In the genomic region with DNA sequence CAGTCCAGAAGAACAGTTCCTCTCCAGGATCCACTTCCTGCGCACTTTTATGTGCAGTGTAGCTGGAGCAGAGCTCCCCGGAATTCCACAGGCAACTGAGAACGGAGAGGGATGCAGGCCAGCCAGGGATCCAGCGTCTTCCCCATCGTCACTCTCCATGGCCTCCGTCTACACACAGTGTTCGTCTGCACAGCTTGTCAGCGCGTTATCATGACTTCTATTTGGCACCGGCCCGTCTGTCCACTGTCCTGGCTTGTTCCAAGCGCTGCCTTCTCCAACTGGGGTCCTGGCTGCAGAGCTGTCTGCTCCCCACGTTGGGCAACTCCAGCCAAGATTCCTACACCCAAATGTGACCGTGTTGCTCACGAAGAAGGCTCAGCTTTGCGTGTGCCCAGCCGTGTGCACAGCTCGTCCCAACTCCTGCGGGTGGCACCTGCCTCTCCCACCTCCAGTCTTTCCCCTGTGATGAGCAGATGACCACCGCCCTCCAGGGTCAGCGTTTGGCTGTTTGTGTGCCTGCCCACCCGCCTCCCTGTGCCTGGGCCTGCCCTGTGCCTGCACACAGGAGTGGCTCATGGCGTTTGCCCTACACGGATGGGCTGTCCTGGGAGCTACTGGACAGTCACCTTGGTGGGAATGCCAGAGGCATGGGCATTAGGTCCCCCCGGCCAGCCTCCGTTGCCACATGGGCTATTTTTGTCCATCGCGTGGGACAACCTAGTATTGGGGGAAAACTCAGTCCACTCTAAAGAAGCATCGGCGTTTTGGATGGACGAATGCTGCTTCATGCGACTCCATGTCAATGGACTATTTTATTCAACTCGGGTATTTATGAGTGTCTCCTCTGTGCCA, we compare ENCODE assay signal across 13 cellular contexts. TPM values are rescaled to one million over a fixed set of nuclear protein-coding genes. Genes with fewer than 3 reads are reported as not detected.
DNase-seq lines count a peak whose midpoint lies in the region; ATAC-seq, FAIRE-seq and TF ChIP-seq lines count a peak whose summit lies in the region.
"Had no signal": no experiment of that assay in that cellular context is flagged by ENCODE, and none has a peak within 500 bp of the region (broad histone marks: within the 10 kb centered on the region; RNA-seq: fewer than 3 reads in every experiment).

No MANE protein-coding gene starts in this region.

- peaks cover 19% of the 10 kb centered on the region; the same call in 2 of the 3 replicates for H3K9me3 ChIP-seq in GM12878 (replicated peaks; ENCODE audit: control insufficient read depth, insufficient read depth, low read length)
- H3K9me3 ChIP-seq in upper lobe of left lung, result no peaks in the 10 kb centered on the region

- no peaks in the 10 kb centered on the region for H3K27me3 Mint-ChIP-seq in activated naive CD4-positive, alpha-beta T cell treated with anti-CD3 and anti-CD28 coated beads, Interleukin-2, amount 10 ng/mL, durations not matched to agents 7 days and 5 days
- no peaks in the 10 kb centered on the region for H3K27me3 Mint-ChIP-seq in naive B cell

- intact Hi-C loops in GM12878 (cut with micrococcal nuclease; ENCODE audit: unreplicated experiment), result no loop called here

- peaks cover 32% of the 10 kb centered on the region for H3K79me2 ChIP-seq in GM12878 (ENCODE audit: control insufficient read depth, insufficient read depth, low read length)

- ATAC-seq in GM12878 (no peak), naive B cell (ENCODE audit: low read depth in 2 of 2) (no peak), upper lobe of left lung (ENCODE audit: low FRiP score in 2 of 2) (no peak), HG03095 (IDR thresholded peaks at IDR 0.05; ENCODE audit: unreplicated experiment) (no peak)

- no peak for TF ChIP-seq CTCF in GM12878 (IDR thresholded peaks at IDR 0.05 in 2 of 3, conservative IDR thresholded peaks at IDR 0.05 in 1 of 3; ENCODE audit: control insufficient read depth in 2 of 3, extremely low read depth in 1 of 3, insufficient read depth in 1 of 3, low read depth in 3 of 3, low read length in 3 of 3)
- no peak for TF ChIP-seq CTCF in upper lobe of left lung (IDR thresholded peaks at IDR 0.05)

- peaks cover 26% of the 10 kb centered on the region for H3K9me3 Mint-ChIP-seq in activated naive CD4-positive, alpha-beta T cell treated with anti-CD3 and anti-CD28 coated beads, Interleukin-2, amount 10 ng/mL, durations not matched to agents 7 days and 5 days
- H3K9me3 Mint-ChIP-seq in naive B cell, result peaks cover 0 to 7% (median 0%) of the 10 kb centered on the region in 7 donors

- in situ Hi-C loops in GM12878 (cut with MboI), result loop anchor here (5.0 kb wide), 1 partner anchor 101 kb away; no protein-coding TSS in a partner anchor

- TF ChIP-seq EP300 in GM12878 (IDR thresholded peaks at IDR 0.05; ENCODE audit: borderline replicate concordance in 1 of 2, control insufficient read depth in 1 of 2, low read depth in 2 of 2, low read length in 2 of 2) (no peak), upper lobe of left lung (IDR thresholded peaks at IDR 0.05) (no peak)

- no peak for TF ChIP-seq RAD21 in GM12878 (IDR thresholded peaks at IDR 0.05; ENCODE audit: insufficient read depth, low read depth, low read length)

- CTCF ChIA-PET in activated naive CD4-positive, alpha-beta T cell treated with anti-CD3 and anti-CD28 coated beads, Interleukin-2, amount 10 ng/mL, durations not matched to agents 7 days and 5 days (lab: Charles Lee), result interaction anchor here (1.2 to 5.9 kb wide), 3 partner anchors 16 to 40 kb away, joined by 3 to 48 read pairs (median 3); no protein-coding TSS in a partner anchor
- CTCF ChIA-PET in GM12878 (lab: Yijun Ruan, JAX), result interaction anchor here (1.2 to 3.7 kb wide), 5 partner anchors 9 to 120 kb away, joined by 3 to 21 read pairs (median 9); partner anchors contain the start of gene UVSSA

- WGBS in GM12878 (ENCODE audit: insufficient coverage, insufficient replicate concordance, low lambda C conversion rate, missing lambda C conversion rate), result 96% methylated on average over 32 of the region's 33 CpGs
- 98 to 99% methylated on average over 33 of the region's 33 CpGs for WGBS in upper lobe of left lung, 2 donors

- H3K36me3 Mint-ChIP-seq in activated naive CD4-positive, alpha-beta T cell treated with anti-CD3 and anti-CD28 coated beads, Interleukin-2, amount 10 ng/mL, durations not matched to agents 7 days and 5 days, result peaks cover 54% of the 10 kb centered on the region
- no peaks in the 10 kb centered on the region for H3K36me3 Mint-ChIP-seq in naive B cell

- H3K4me1 Mint-ChIP-seq in activated naive CD4-positive, alpha-beta T cell treated with anti-CD3 and anti-CD28 coated beads, Interleukin-2, amount 10 ng/mL, durations not matched to agents 7 days and 5 days, result peaks cover 66% of the 10 kb centered on the region
- H3K4me1 Mint-ChIP-seq in naive B cell, result peaks cover 35 to 56% (median 55%) of the 10 kb centered on the region in 3 donors

- peaks cover 4% of the 10 kb centered on the region; the same call in 1 of the 2 replicates for H4K20me1 ChIP-seq in GM12878 (ENCODE audit: control insufficient read depth, insufficient read depth)

- FAIRE-seq in GM12878 (lab: Jason Lieb, UNC), result no peak

- SMC1A ChIA-PET in GM12878 (lab: Charles Lee; ENCODE audit: uncharacterized antibody, unreplicated experiment), result interaction anchor here (1.3 to 2.3 kb wide), 5 partner anchors 17 to 120 kb away, joined by 3 to 12 read pairs (median 4); partner anchors contain the start of gene UVSSA

- H3K36me3 ChIP-seq in GM12878 (ENCODE audit: control insufficient read depth in 2 of 2, insufficient read depth in 2 of 2, low read length in 1 of 2) (peaks cover 0 to 4% of the 10 kb centered on the region in 2 experiments; a peak in 2 of 4 replicates), upper lobe of left lung (peaks cover 0 to 4% (median 0%) of the 10 kb centered on the region in 4 donors)

- no peak overlapping the region for H2AFZ ChIP-seq in GM12878 (ENCODE audit: control insufficient read depth, low read depth, low read length)

- H3K27me3 ChIP-seq in GM12878 (replicated peaks in 1 of 2; ENCODE audit: control insufficient read depth in 2 of 2, insufficient read depth in 2 of 2, low read length in 1 of 2), result no peaks in the 10 kb centered on the region
- H3K27me3 ChIP-seq in upper lobe of left lung, result no peaks in the 10 kb centered on the region

- RAD21 ChIA-PET in GM12878 (lab: Charles Lee; ENCODE audit: unreplicated experiment), result interaction anchor here (0.9 to 1.9 kb wide), 3 partner anchors 16 to 102 kb away, joined by 3 to 10 read pairs (median 5); partner anchors contain the start of gene UVSSA

- no TSS peak for BruUV-seq in GM12878 (replicated peaks; lab: Mats Ljungman, UMichigan)

- H3K4me1 ChIP-seq in GM12878 (ENCODE audit: control insufficient read depth, insufficient read depth, low read length) (peaks cover 18% of the 10 kb centered on the region), upper lobe of left lung (peaks cover 28 to 43% (median 29%) of the 10 kb centered on the region in 4 donors)

- no peak overlapping the region for H3K9ac ChIP-seq in GM12878 (ENCODE audit: control insufficient read depth, insufficient read depth, low read length)

- H3K27ac ChIP-seq in GM12878 (ENCODE audit: control insufficient read depth, insufficient read depth) (no peak overlapping the region), upper lobe of left lung (peak overlapping the region; percentile 8 to 99 (median 97))

- H3K4me3 ChIP-seq in GM12878 (no peak overlapping the region), upper lobe of left lung (no peak overlapping the region)

- H3K27ac Mint-ChIP-seq in activated naive CD4-positive, alpha-beta T cell treated with anti-CD3 and anti-CD28 coated beads, Interleukin-2, amount 10 ng/mL, durations not matched to agents 7 days and 5 days, result peak overlapping the region; percentile 98
- H3K27ac Mint-ChIP-seq in naive B cell, result peak overlapping the region in 4 of 6 donors; percentile 85 to 95 (median 91)

- DNase-seq in activated naive CD4-positive, alpha-beta T cell treated with anti-CD3 and anti-CD28 coated beads, Interleukin-2, amount 10 ng/mL, durations not matched to agents 7 days and 5 days, result no peak
- no peak for DNase-seq in activated naive CD4-positive, alpha-beta T cell (lab: John Stamatoyannopoulos, UW)
- no peak for DNase-seq in GM12878 (ENCODE audit: low read depth, low spot score)
- no peak for DNase-seq in naive B cell
- DNase-seq in upper lobe of left lung, result peak; percentile 13 to 66
- no peak for DNase-seq in NCI-H2196 (lab: John Stamatoyannopoulos, UW; ENCODE audit: unreplicated experiment)
- DNase-seq in cortex of kidney (lab: John Stamatoyannopoulos, UW), result no peak
- DNase-seq: GF-D8; hypothalamus; KBM-7; NCI-H2227 treated with DMSO at 0.1 percent for 48 hours; stimulated activated naive CD4-positive, alpha-beta T cell had no signal

- peak overlapping the region; percentile 57; the same call in 1 of the 2 replicates for H3K4me2 ChIP-seq in GM12878 (ENCODE audit: control insufficient read depth, insufficient read depth)

- H3K4me3 Mint-ChIP-seq in activated naive CD4-positive, alpha-beta T cell treated with anti-CD3 and anti-CD28 coated beads, Interleukin-2, amount 10 ng/mL, durations not matched to agents 7 days and 5 days, result peak overlapping the region; percentile 84
- H3K4me3 Mint-ChIP-seq in naive B cell, result peak overlapping the region; percentile 68 to 98 (median 88)

- POLR2A ChIA-PET in GM12878 (lab: Charles Lee), result interaction anchor here (0.9 to 6.2 kb wide), 4 partner anchors 8 to 96 kb away, joined by 6 to 42 read pairs (median 8); partner anchors contain the start of genes MAEA and UVSSA

- TF ChIP-seq POLR2A in GM12878 (IDR thresholded peaks at IDR 0.05; ENCODE audit: low read depth, low read length) (no peak), upper lobe of left lung (IDR thresholded peaks at IDR 0.05) (no peak)

RNA-seq across cellular contexts. Expression of gene CTBP1, which starts 2.2 kb away (rescaled TPM):
- 114 and 143 TPM in 2 replicates for total RNA-seq in GM12878 (2013; cell fraction: nucleolus; rRNA removed)
- total RNA-seq in GM12878 (2014; rRNA removed) (143 and 160 TPM in 2 replicates), GM12878 (2014; rRNA removed; fragmentation: Illumina TruSeq; extraction: Trizol) (53.9 and 62.2 TPM in 2 replicates), GM12878 (2021) (182 TPM in 2 replicates), upper lobe of left lung (100 to 1,000 TPM; 142 to 483 (median 213) TPM)
- 42.6 TPM for polyA plus RNA-seq in GM12878 (2011; ENCODE audit: low read depth)
- polyA plus RNA-seq in GM12878 (2011; rRNA removed) (59.1 and 78.2 TPM in 2 replicates), GM12878 (2014; fragmentation: Illumina TruSeq; extraction: Trizol) (45.1 and 63.9 TPM in 2 replicates), GM12878 (2014; fragmentation: Nextera tagmentation; extraction: Ambion mirVana) (10 to 100 TPM in 1 of 2 experiments, 1 to 10 TPM in 1; 7.4 to 21.2 TPM), GM12878 (2014; rRNA removed) (164 and 182 TPM in 2 replicates), GM12878 (2016; fragmentation: Nextera tagmentation; extraction: Ambion mirVana) (10 to 100 TPM; 36.8 to 43.1 TPM), naive B cell (ENCODE audit: low read depth in 6 of 6) (10 to 100 TPM; 46.4 to 98.8 (median 79.8) TPM)
- 120 and 316 TPM in 2 replicates for polyA plus RNA-seq in GM12878 (2011; cell fraction: cytosol; rRNA removed)
- polyA plus RNA-seq in GM12878 (2011; cell fraction: nucleus; rRNA removed), result 515 and 586 TPM in 2 replicates
- 132 and 134 TPM in 2 replicates for polyA plus RNA-seq in GM12878 (2012)
- 94.5 and 212 TPM in 2 replicates for polyA minus RNA-seq in GM12878 (2011; rRNA and poly(A)+ RNA removed)
- 114 and 138 TPM in 2 replicates for polyA minus RNA-seq in GM12878 (2011; cell fraction: cytosol; rRNA and poly(A)+ RNA removed)
- polyA minus RNA-seq in GM12878 (2011; cell fraction: nucleus; rRNA and poly(A)+ RNA removed), result 50.2 and 76.5 TPM in 2 replicates

RNA-seq across cellular contexts. Expression of gene MAEA, which starts 38.5 kb away (rescaled TPM):
- 57.4 and 73.6 TPM in 2 replicates for total RNA-seq in GM12878 (2013; cell fraction: nucleolus; rRNA removed)
- total RNA-seq in GM12878 (2014; rRNA removed) (47.1 and 52.1 TPM in 2 replicates), GM12878 (2014; rRNA removed; fragmentation: Illumina TruSeq; extraction: Trizol) (19.2 and 23.9 TPM in 2 replicates), GM12878 (2021) (61.7 and 63.1 TPM in 2 replicates), upper lobe of left lung (100 to 1,000 TPM in 1 of 6 donors, 10 to 100 TPM in 5; 58.5 to 289 (median 73.0) TPM)
- 13.5 TPM for polyA plus RNA-seq in GM12878 (2011; ENCODE audit: low read depth)
- polyA plus RNA-seq in GM12878 (2011; rRNA removed) (35.0 and 57.0 TPM in 2 replicates), GM12878 (2014; fragmentation: Illumina TruSeq; extraction: Trizol) (8.8 and 21.4 TPM in 2 replicates), GM12878 (2014; fragmentation: Nextera tagmentation; extraction: Ambion mirVana) (1 to 10 TPM; 3.6 to 7.5 TPM), GM12878 (2014; rRNA removed) (63.7 and 67.3 TPM in 2 replicates), GM12878 (2016; fragmentation: Nextera tagmentation; extraction: Ambion mirVana) (10 to 100 TPM; 63.6 to 67.1 TPM), naive B cell (ENCODE audit: low read depth in 6 of 6) (10 to 100 TPM; 45.7 to 72.6 (median 57.1) TPM)
- 70.9 and 100 TPM in 2 replicates for polyA plus RNA-seq in GM12878 (2011; cell fraction: cytosol; rRNA removed)
- polyA plus RNA-seq in GM12878 (2011; cell fraction: nucleus; rRNA removed), result 236 and 285 TPM in 2 replicates
- polyA plus RNA-seq in GM12878 (2012), result 33.4 and 36.2 TPM in 2 replicates
- polyA minus RNA-seq in GM12878 (2011; rRNA and poly(A)+ RNA removed), result 27.7 and 52.1 TPM in 2 replicates
- polyA minus RNA-seq in GM12878 (2011; cell fraction: cytosol; rRNA and poly(A)+ RNA removed), result 26.6 and 31.9 TPM in 2 replicates
- 42.7 and 54.5 TPM in 2 replicates for polyA minus RNA-seq in GM12878 (2011; cell fraction: nucleus; rRNA and poly(A)+ RNA removed)

Comparison
In these comparisons a context has a peak if more than half of its experiments do, and no peak if none do; other contexts are left out.
1. DNase-seq: peak in upper lobe of left lung (2 of 2); none in activated naive CD4-positive, alpha-beta T cell treated with anti-CD3 and anti-CD28 coated beads, Interleukin-2, amount 10 ng/mL, durations not matched to agents 7 days and 5 days (single experiment), activated naive CD4-positive, alpha-beta T cell (0 of 4), GM12878 (single experiment), naive B cell (single experiment), NCI-H2196 (single experiment) and cortex of kidney (single experiment).